In genomic region chr18:79563949-79564348, GRCh38 we compare ENCODE assay signal across 1 cellular context.
TF ChIP-seq lines count a peak whose summit lies in the region.

No MANE protein-coding gene starts in this region.

TF ChIP-seq in HepG2, 621 proteins besides CTCF, POLR2A, EP300 and RAD21 (continued from another document):
- TF ChIP-seq THRA (CRISPR knock-in tag; IDR thresholded peaks at IDR 0.05; ENCODE audit: borderline replicate concordance) (no peak), FOXP1 (IDR thresholded peaks at IDR 0.05) (peak; percentile 98), FOXP1 (CRISPR knock-in tag; IDR thresholded peaks at IDR 0.05) (peak; percentile 66; the same call in 1 of the 2 replicates), ESRRA (CRISPR knock-in tag; IDR thresholded peaks at IDR 0.05; ENCODE audit: low read depth) (no peak)
